13 cellular contexts compared by ENCODE assay signal in genomic region chr10:110215751-110216150, GRCh38. TPM values are rescaled to one million over a fixed set of nuclear protein-coding genes. Genes with fewer than 3 reads are reported as not detected.
A peak's percentile ranks its signal among the peaks of the same experiment; 100 is the strongest.
DNase-seq lines count a peak whose midpoint lies in the region; ATAC-seq and TF ChIP-seq lines count a peak whose summit lies in the region.
"Had no signal": no experiment of that assay in that cellular context is flagged by ENCODE, and none has a peak within 500 bp of the region (broad histone marks: within the 10 kb centered on the region; RNA-seq: fewer than 3 reads in every experiment).

No MANE protein-coding gene starts in this region.

- no peak overlapping the region for H3K4me3 ChIP-seq in KMS-11 (IDR thresholded peaks at IDR 0.05; ENCODE audit: insufficient read depth, low read depth, low read length)

- H3K27ac ChIP-seq in KMS-11, result peak overlapping the region; percentile 99
- H3K27ac ChIP-seq: brain microvascular endothelial cell had no signal

- intact Hi-C loops in CD14-positive monocyte (cut with micrococcal nuclease), result no loop called here
- intact Hi-C loops in activated T-helper 1 cell treated with anti-CD3 and anti-CD28 coated beads, Interleukin-12 subunit alpha, Interleukin-12 subunit beta, Interleukin-2, Interleukin-4 antibody, amounts not matched to agents 30 ng/mL and 10 ng/mL and 1 ng/mL, durations not matched to agents 14 hours and 24 hours and 36 hours (cut with micrococcal nuclease), result no loop called here

- H3K36me3 Mint-ChIP-seq in CD14-positive monocyte, result peaks cover 13 to 16% of the 10 kb centered on the region in 2 donors
- peaks cover 22% of the 10 kb centered on the region for H3K36me3 Mint-ChIP-seq in activated T-helper 1 cell treated with anti-CD3 and anti-CD28 coated beads, Interleukin-12 subunit alpha, Interleukin-12 subunit beta, Interleukin-2, Interleukin-4 antibody, amounts not matched to agents 30 ng/mL and 10 ng/mL and 1 ng/mL, durations not matched to agents 14 hours and 24 hours and 36 hours (ENCODE audit: low read depth)

- peaks cover 84% of the 10 kb centered on the region for H3K4me1 Mint-ChIP-seq in CD14-positive monocyte
- H3K4me1 Mint-ChIP-seq in activated T-helper 1 cell treated with anti-CD3 and anti-CD28 coated beads, Interleukin-12 subunit alpha, Interleukin-12 subunit beta, Interleukin-2, Interleukin-4 antibody, amounts not matched to agents 30 ng/mL and 10 ng/mL and 1 ng/mL, durations not matched to agents 14 hours and 24 hours and 36 hours (ENCODE audit: low read depth), result peaks cover 84% of the 10 kb centered on the region

- H3K79me2 ChIP-seq in KMS-11 (ENCODE audit: insufficient read depth, low read depth), result peaks cover 78% of the 10 kb centered on the region

- peaks cover 0 to 2% (median 0%) of the 10 kb centered on the region in 7 donors for H3K9me3 Mint-ChIP-seq in CD14-positive monocyte
- no peaks in the 10 kb centered on the region for H3K9me3 Mint-ChIP-seq in activated T-helper 1 cell treated with anti-CD3 and anti-CD28 coated beads, Interleukin-12 subunit alpha, Interleukin-12 subunit beta, Interleukin-2, Interleukin-4 antibody, amounts not matched to agents 30 ng/mL and 10 ng/mL and 1 ng/mL, durations not matched to agents 14 hours and 24 hours and 36 hours
- H3K9me3 Mint-ChIP-seq: mesothelial cell of epicardium had no signal

- no peaks in the 10 kb centered on the region for H4K20me1 ChIP-seq in KMS-11 (ENCODE audit: insufficient read depth)

- peak; percentile 50 for DNase-seq in CD14-positive monocyte (ENCODE audit: low spot score)
- no peak for DNase-seq in activated T-helper 1 cell treated with anti-CD3 and anti-CD28 coated beads, Interleukin-12 subunit alpha, Interleukin-12 subunit beta, Interleukin-2, Interleukin-4 antibody, amounts not matched to agents 30 ng/mL and 10 ng/mL and 1 ng/mL, durations not matched to agents 14 hours and 24 hours and 36 hours (ENCODE audit: low spot score)
- peak; percentile 92 for DNase-seq in myocyte (ENCODE audit: low read depth)
- no peak for DNase-seq in NCI-H2081 treated with DMSO at 0.1 percent for 48 hours (lab: John Stamatoyannopoulos, UW)
- DNase-seq in effector CD4-positive, alpha-beta T cell, result no peak
- no peak for DNase-seq in kidney glomerular epithelial cell (lab: John Stamatoyannopoulos, UW)
- DNase-seq: brain microvascular endothelial cell; islet precursor cell; SHP77 treated with DMSO at 0.1 percent for 48 hours; stimulated activated CD4-positive, alpha-beta T cell treated with anti-CD3 and anti-CD28 coated beads, Interleukin-15, amount 100 ng/mL, for 24 hours had no signal

- H3K27me3 ChIP-seq in KMS-11 (ENCODE audit: insufficient read depth, low read depth), result no peaks in the 10 kb centered on the region
- H3K27me3 ChIP-seq: brain microvascular endothelial cell had no signal

- no peak for ATAC-seq in GM18505 (IDR thresholded peaks at IDR 0.05; ENCODE audit: unreplicated experiment)

- no peaks in the 10 kb centered on the region for H3K36me3 ChIP-seq in KMS-11 (ENCODE audit: insufficient read depth)
- H3K36me3 ChIP-seq: brain microvascular endothelial cell had no signal

- peak overlapping the region; percentile 46 to 65 for H3K4me3 Mint-ChIP-seq in CD14-positive monocyte
- peak overlapping the region; percentile 8 for H3K4me3 Mint-ChIP-seq in activated T-helper 1 cell treated with anti-CD3 and anti-CD28 coated beads, Interleukin-12 subunit alpha, Interleukin-12 subunit beta, Interleukin-2, Interleukin-4 antibody, amounts not matched to agents 30 ng/mL and 10 ng/mL and 1 ng/mL, durations not matched to agents 14 hours and 24 hours and 36 hours
- H3K4me3 Mint-ChIP-seq: mesothelial cell of epicardium had no signal

- peak overlapping the region; percentile 81 to 93 (median 89) for H3K27ac Mint-ChIP-seq in CD14-positive monocyte
- H3K27ac Mint-ChIP-seq in activated T-helper 1 cell treated with anti-CD3 and anti-CD28 coated beads, Interleukin-12 subunit alpha, Interleukin-12 subunit beta, Interleukin-2, Interleukin-4 antibody, amounts not matched to agents 30 ng/mL and 10 ng/mL and 1 ng/mL, durations not matched to agents 14 hours and 24 hours and 36 hours, result no peak overlapping the region
- H3K27ac Mint-ChIP-seq: mesothelial cell of epicardium had no signal

- no peak overlapping the region for H2AFZ ChIP-seq in KMS-11 (ENCODE audit: low read depth)

- peak overlapping the region; percentile 76 for H3K4me2 ChIP-seq in KMS-11

- peaks cover 0 to 2% (median under 1%) of the 10 kb centered on the region in 3 donors for H3K27me3 Mint-ChIP-seq in CD14-positive monocyte (ENCODE audit: low read depth in 3 of 3)
- H3K27me3 Mint-ChIP-seq in activated T-helper 1 cell treated with anti-CD3 and anti-CD28 coated beads, Interleukin-12 subunit alpha, Interleukin-12 subunit beta, Interleukin-2, Interleukin-4 antibody, amounts not matched to agents 30 ng/mL and 10 ng/mL and 1 ng/mL, durations not matched to agents 14 hours and 24 hours and 36 hours (ENCODE audit: insufficient read depth), result no peaks in the 10 kb centered on the region

- H3K4me1 ChIP-seq in KMS-11 (ENCODE audit: low read depth, poor library complexity, severe bottlenecking), result peaks cover 84% of the 10 kb centered on the region

- H3K9ac ChIP-seq in KMS-11, result 0 out of 2 replicates have a peak overlapping the region, but pooled peaks have one; percentile 1

- no peak for TF ChIP-seq CTCF in CD14-positive monocyte (IDR thresholded peaks at IDR 0.05)
- no peak for TF ChIP-seq CTCF in KMS-11 (conservative IDR thresholded peaks at IDR 0.05; ENCODE audit: low read depth, low read length)

- TF ChIP-seq POLR2A in GM18505 (IDR thresholded peaks at IDR 0.05; ENCODE audit: borderline replicate concordance, extremely low read depth, insufficient read depth, insufficient read length), result no peak

RNA-seq across cellular contexts. Expression of gene MXI1, which starts 8.3 kb away (rescaled TPM):
- polyA plus RNA-seq in CD14-positive monocyte, result 10 to 100 TPM; 21.6 to 25.7 TPM
- 14.7 and 15.1 TPM in 2 replicates for total RNA-seq in activated T-helper 1 cell treated with anti-CD3 and anti-CD28 coated beads, Interleukin-12 subunit alpha, Interleukin-12 subunit beta, Interleukin-2, Interleukin-4 antibody, amounts not matched to agents 30 ng/mL and 10 ng/mL and 1 ng/mL, durations not matched to agents 14 hours and 24 hours and 36 hours
- total RNA-seq in myocyte, result 18.5 and 22.9 TPM in 2 replicates
- polyA plus RNA-seq in myocyte (2012), result 17.4 TPM

Comparison
In these comparisons a context has a peak if more than half of its experiments do, and no peak if none do; other contexts are left out.
1. DNase-seq: peak in CD14-positive monocyte (single experiment) and myocyte (single experiment); none in activated T-helper 1 cell treated with anti-CD3 and anti-CD28 coated beads, Interleukin-12 subunit alpha, Interleukin-12 subunit beta, Interleukin-2, Interleukin-4 antibody, amounts not matched to agents 30 ng/mL and 10 ng/mL and 1 ng/mL, durations not matched to agents 14 hours and 24 hours and 36 hours (single experiment), NCI-H2081 treated with DMSO at 0.1 percent for 48 hours (single experiment), effector CD4-positive, alpha-beta T cell (single experiment) and kidney glomerular epithelial cell (single experiment).